In the genomic region with DNA sequence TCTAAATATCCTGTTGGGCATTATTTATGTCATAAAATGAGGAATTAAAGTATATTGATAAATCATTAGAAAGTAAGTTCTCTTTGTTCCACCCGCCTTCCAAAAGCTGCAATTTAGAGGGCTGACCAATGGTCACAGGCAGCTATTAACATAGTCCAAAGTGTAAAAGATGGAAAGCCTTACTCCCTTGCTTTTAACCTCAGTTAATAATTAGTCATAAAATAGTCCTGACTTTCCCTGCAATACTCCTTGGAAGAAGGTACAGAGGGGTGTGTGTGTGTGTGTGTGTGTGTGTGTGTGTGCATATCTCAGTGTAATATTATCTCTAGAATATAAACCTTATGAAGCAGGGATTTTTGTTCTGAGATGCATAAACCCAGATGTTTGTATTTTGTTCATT, we compare ENCODE assay signal across 13 cellular contexts.
DNase-seq lines count a peak whose midpoint lies in the region; ATAC-seq and TF ChIP-seq lines count a peak whose summit lies in the region.
"Had no signal": no experiment of that assay in that cellular context is flagged by ENCODE, and none has a peak within 500 bp of the region (broad histone marks: within the 10 kb centered on the region; RNA-seq: fewer than 3 reads in every experiment).

No MANE protein-coding gene starts in this region.

- H3K27ac Mint-ChIP-seq in nephron, result peak overlapping the region in 2 of 3 experiments; percentile 25 to 80
- H3K27ac Mint-ChIP-seq in activated CD4-positive, alpha-beta T cell treated with anti-CD3 and anti-CD28 coated beads, Interleukin-2, amount 10 ng/mL, durations not matched to agents 24 days and 14 days, result no peak overlapping the region
- H3K27ac Mint-ChIP-seq: CD4-positive, alpha-beta memory T cell had no signal

- H3K4me3 Mint-ChIP-seq in nephron, result no peak overlapping the region
- no peak overlapping the region for H3K4me3 Mint-ChIP-seq in activated CD4-positive, alpha-beta T cell treated with anti-CD3 and anti-CD28 coated beads, Interleukin-2, amount 10 ng/mL, durations not matched to agents 24 days and 14 days
- H3K4me3 Mint-ChIP-seq: CD4-positive, alpha-beta memory T cell had no signal

- H3K27me3 Mint-ChIP-seq in nephron (ENCODE audit: low read depth), result no peaks in the 10 kb centered on the region
- H3K27me3 Mint-ChIP-seq in activated CD4-positive, alpha-beta T cell treated with anti-CD3 and anti-CD28 coated beads, Interleukin-2, amount 10 ng/mL, durations not matched to agents 24 days and 14 days, result no peaks in the 10 kb centered on the region
- H3K27me3 Mint-ChIP-seq: CD4-positive, alpha-beta memory T cell had no signal

- intact Hi-C loops in activated CD4-positive, alpha-beta T cell treated with anti-CD3 and anti-CD28 coated beads, Interleukin-2, amount 10 ng/mL, durations not matched to agents 24 days and 14 days (cut with micrococcal nuclease), result no loop called here

- peak; percentile 89 for ATAC-seq in left lobe of liver
- ATAC-seq in GM21529 (IDR thresholded peaks at IDR 0.05; ENCODE audit: unreplicated experiment), result no peak
- ATAC-seq: A549, HCT116 had no signal

- H3K9me3 Mint-ChIP-seq in nephron, result peaks cover 2% of the 10 kb centered on the region
- no peaks in the 10 kb centered on the region for H3K9me3 Mint-ChIP-seq in activated CD4-positive, alpha-beta T cell treated with anti-CD3 and anti-CD28 coated beads, Interleukin-2, amount 10 ng/mL, durations not matched to agents 24 days and 14 days

- DNase-seq in glomerular visceral epithelial cell (ENCODE audit: extremely low spot score) (peak; percentile 6), left lobe of liver (ENCODE audit: low spot score) (no peak), DMS 273 treated with DMSO at 0.1 percent for 48 hours (lab: John Stamatoyannopoulos, UW) (no peak)
- DNase-seq in activated CD4-positive, alpha-beta T cell treated with anti-CD3 and anti-CD28 coated beads, Interleukin-2, amount 10 ng/mL, durations not matched to agents 24 days and 14 days, result no peak
- DNase-seq: BE2C; CD4-positive, alpha-beta memory T cell; DMS53; GF-D8; GM23248 had no signal

- no peak for TF ChIP-seq CTCF in nephron (IDR thresholded peaks at IDR 0.05; ENCODE audit: unreplicated experiment in 3 of 3)

- peaks cover 4% of the 10 kb centered on the region for H3K36me3 Mint-ChIP-seq in nephron (ENCODE audit: low read depth)
- no peaks in the 10 kb centered on the region for H3K36me3 Mint-ChIP-seq in activated CD4-positive, alpha-beta T cell treated with anti-CD3 and anti-CD28 coated beads, Interleukin-2, amount 10 ng/mL, durations not matched to agents 24 days and 14 days (ENCODE audit: low read depth)
- H3K36me3 Mint-ChIP-seq: CD4-positive, alpha-beta memory T cell had no signal

- H3K4me1 Mint-ChIP-seq in nephron, result no peaks in the 10 kb centered on the region
- H3K4me1 Mint-ChIP-seq in activated CD4-positive, alpha-beta T cell treated with anti-CD3 and anti-CD28 coated beads, Interleukin-2, amount 10 ng/mL, durations not matched to agents 24 days and 14 days, result no peaks in the 10 kb centered on the region
- H3K4me1 Mint-ChIP-seq: CD4-positive, alpha-beta memory T cell had no signal
